23 cellular contexts compared by ENCODE assay signal in genomic region chr9:126144215-126144614, GRCh38.
"Had no signal": no experiment of that assay in that cellular context is flagged by ENCODE, and none has a peak within 500 bp of the region (broad histone marks: within the 10 kb centered on the region; RNA-seq: fewer than 3 reads in every experiment).

No MANE protein-coding gene starts in this region.

- FAIRE-seq: K562 had no signal

- H3K27ac Mint-ChIP-seq: activated CD4-positive, alpha-beta T cell treated with anti-CD3 and anti-CD28 coated beads for 36 hours; activated CD8-positive, alpha-beta memory T cell treated with anti-CD3 and anti-CD28 coated beads, Interleukin-2, amount 10 ng/mL, durations not matched to agents 7 days and 5 days; activated naive CD4-positive, alpha-beta T cell treated with anti-CD3 and anti-CD28 coated beads, Interleukin-2, amount 50 U/mL, for 72 hours; activated naive CD8-positive, alpha-beta T cell treated with anti-CD3 and anti-CD28 coated beads, Interleukin-2, amount 50 U/mL, for 24 hours had no signal

- H3K4me2 ChIP-seq: PC-9, SK-N-SH had no signal

- ATAC-seq: activated CD4-positive, alpha-beta T cell treated with anti-CD3 and anti-CD28 coated beads for 36 hours; activated CD8-positive, alpha-beta memory T cell treated with anti-CD3 and anti-CD28 coated beads, Interleukin-2, amount 10 ng/mL, durations not matched to agents 7 days and 5 days; activated naive CD4-positive, alpha-beta T cell treated with anti-CD3 and anti-CD28 coated beads, Interleukin-2, amount 50 U/mL, for 72 hours; activated naive CD8-positive, alpha-beta T cell treated with anti-CD3 and anti-CD28 coated beads, Interleukin-2, amount 50 U/mL, for 24 hours; activated T-cell treated with anti-CD3 and anti-CD28 coated beads, Interleukin-2, amount 50 U/mL, for 4 hours; K562 had no signal

- H2AFZ ChIP-seq: PC-9 had no signal

- H3K27me3 ChIP-seq: SJCRH30 had no signal

- H3K9me2 ChIP-seq: SK-N-SH had no signal

- H3K36me3 ChIP-seq: SJCRH30, WERI-Rb-1 had no signal

- DNase-seq: activated CD4-positive, alpha-beta T cell treated with anti-CD3 and anti-CD28 coated beads for 36 hours; activated CD4-positive, alpha-beta T cell treated with anti-CD3 and anti-CD28 coated beads, Interleukin-2, amount 50 U/mL, for 4 hours; activated naive CD4-positive, alpha-beta T cell treated with Interleukin-2 at 50 U/mL for 16 hours; activated naive CD8-positive, alpha-beta T cell treated with anti-CD3 and anti-CD28 coated beads, Interleukin-2, amount 50 U/mL, for 24 hours; activated T-cell treated with anti-CD3 and anti-CD28 coated beads, Interleukin-2, amount 50 U/mL, for 4 hours; amniotic stem cell; cerebellar nuclear complex; Karpas-422; NCI-H1048; NCI-H146; NCI-H187 treated with DMSO at 0.1 percent for 48 hours; NCI-H2081 treated with DMSO at 0.1 percent for 48 hours; NCI-H446; NCI-H524; PC-9; SK-N-SH; T-helper 1 cell; WERI-Rb-1 had no signal

- H3K27ac ChIP-seq: PC-9, SJCRH30, WERI-Rb-1 had no signal

- H3K36me3 Mint-ChIP-seq: activated CD8-positive, alpha-beta memory T cell treated with anti-CD3 and anti-CD28 coated beads, Interleukin-2, amount 10 ng/mL, durations not matched to agents 7 days and 5 days; activated naive CD4-positive, alpha-beta T cell treated with anti-CD3 and anti-CD28 coated beads, Interleukin-2, amount 50 U/mL, for 72 hours; brain had no signal

- H3K4me3 ChIP-seq: K562, PC-9, SJCRH30 had no signal

- H3K4me3 Mint-ChIP-seq: activated CD4-positive, alpha-beta T cell treated with anti-CD3 and anti-CD28 coated beads for 36 hours; activated CD8-positive, alpha-beta memory T cell treated with anti-CD3 and anti-CD28 coated beads, Interleukin-2, amount 10 ng/mL, durations not matched to agents 7 days and 5 days; activated naive CD8-positive, alpha-beta T cell treated with anti-CD3 and anti-CD28 coated beads, Interleukin-2, amount 50 U/mL, for 24 hours; activated T-cell treated with anti-CD3 and anti-CD28 coated beads, Interleukin-2, amount 50 U/mL, for 4 hours; brain had no signal
